In genomic region chr22:46929046-46929688, GRCh38 we compare ENCODE assay signal across 19 cellular contexts.
DNase-seq lines count a peak whose midpoint lies in the region; ATAC-seq, FAIRE-seq and TF ChIP-seq lines count a peak whose summit lies in the region.
"Had no signal": no experiment of that assay in that cellular context is flagged by ENCODE, and none has a peak within 500 bp of the region (broad histone marks: within the 10 kb centered on the region; RNA-seq: fewer than 3 reads in every experiment).

No MANE protein-coding gene starts in this region.

- intact Hi-C loops in testis (cut with DNase I; ENCODE audit: low total_unique reads), result no loop called here

- H3K4me1 ChIP-seq in astrocyte (ENCODE audit: insufficient read depth, low read length) (peaks cover 19% of the 10 kb centered on the region), testis (no peaks in the 10 kb centered on the region)

- FAIRE-seq in astrocyte (lab: Jason Lieb, UNC) (no peak), H54 (lab: Jason Lieb, UNC) (no peak)
- FAIRE-seq: GM12892 had no signal

- H3K9me3 ChIP-seq in astrocyte (ENCODE audit: insufficient read depth, low read depth, low read length), result no peaks in the 10 kb centered on the region
- no peaks in the 10 kb centered on the region for H3K9me3 ChIP-seq in testis
- H3K9me3 ChIP-seq: Caco-2, SK-N-SH had no signal

- no peak for ATAC-seq in GM21529 (IDR thresholded peaks at IDR 0.05; ENCODE audit: unreplicated experiment)

- no peak overlapping the region for H3K9ac ChIP-seq in astrocyte (ENCODE audit: low read length)
- H3K9ac ChIP-seq: SK-N-SH had no signal

- TF ChIP-seq CTCF in astrocyte (IDR thresholded peaks at IDR 0.05; ENCODE audit: insufficient read depth, low read depth, low read length), result no peak
- TF ChIP-seq CTCF in testis (IDR thresholded peaks at IDR 0.05), result no peak

- H2AFZ ChIP-seq in astrocyte (ENCODE audit: low read depth, low read length), result no peak overlapping the region
- H2AFZ ChIP-seq: PC-9 had no signal

- H3K4me3 ChIP-seq in astrocyte (ENCODE audit: insufficient read depth, low read depth, low read length) (no peak overlapping the region), testis (no peak overlapping the region)
- H3K4me3 ChIP-seq: PC-9 had no signal

- H3K36me3 Mint-ChIP-seq in astrocyte (ENCODE audit: low read depth, unreplicated experiment), result peaks cover 17% of the 10 kb centered on the region

- no peaks in the 10 kb centered on the region for H3K27me3 Mint-ChIP-seq in astrocyte (ENCODE audit: low read depth, unreplicated experiment)

- peak; percentile 18 for DNase-seq in NOMO-1 treated with DMSO at 0.1 percent for 48 hours (lab: John Stamatoyannopoulos, UW; ENCODE audit: unreplicated experiment)
- DNase-seq in NOMO-1 (lab: John Stamatoyannopoulos, UW; ENCODE audit: unreplicated experiment in 2 of 2), result no peak
- DNase-seq in astrocyte (ENCODE audit: low read depth), result peak; percentile 24
- DNase-seq in foreskin melanocyte, result peak; percentile 99
- no peak for DNase-seq in testis
- DNase-seq in H54 (ENCODE audit: insufficient read length, low spot score), result no peak
- DNase-seq in AG08396 (ENCODE audit: low spot score), result no peak
- DNase-seq: Caco-2, HFFc6, KBM-7, NCI-H1436 treated with DMSO at 0.1 percent for 48 hours, NCI-H2081, NCI-H526, PC-9, SK-N-SH had no signal

- H3K36me3 ChIP-seq in astrocyte (ENCODE audit: insufficient read depth, low read length) (no peaks in the 10 kb centered on the region), testis (ENCODE audit: low read depth, missing control alignments) (no peaks in the 10 kb centered on the region)

- H3K27ac Mint-ChIP-seq in astrocyte (ENCODE audit: unreplicated experiment), result no peak overlapping the region
- H3K27ac Mint-ChIP-seq: HFFc6 had no signal

- no peak overlapping the region for H3K4me2 ChIP-seq in astrocyte (ENCODE audit: low read length)
- H3K4me2 ChIP-seq: PC-9, SK-N-SH had no signal

- no peak overlapping the region for H3K4me3 Mint-ChIP-seq in astrocyte (ENCODE audit: unreplicated experiment)
- H3K4me3 Mint-ChIP-seq: HFFc6 had no signal

- no peaks in the 10 kb centered on the region for H3K79me2 ChIP-seq in astrocyte (ENCODE audit: insufficient read depth, low read length)

- H3K27ac ChIP-seq in astrocyte (ENCODE audit: low read depth, low read length), result no peak overlapping the region
- no peak overlapping the region for H3K27ac ChIP-seq in testis
- H3K27ac ChIP-seq: 22Rv1, C4-2B, PC-9 had no signal

- H3K9me3 Mint-ChIP-seq in astrocyte (ENCODE audit: unreplicated experiment), result no peaks in the 10 kb centered on the region
- H3K9me3 Mint-ChIP-seq: HFFc6 had no signal

- no peaks in the 10 kb centered on the region for H4K20me1 ChIP-seq in astrocyte (ENCODE audit: insufficient read depth, low read length)

- H3K4me1 Mint-ChIP-seq in astrocyte (ENCODE audit: low read depth, unreplicated experiment), result peaks cover 27% of the 10 kb centered on the region

- WGBS in testis, 2 donors, result 79 to 87% methylated on average over 7 of the region's 7 CpGs

- H3K27me3 ChIP-seq in astrocyte (ENCODE audit: insufficient read depth, low read length), result no peaks in the 10 kb centered on the region
- H3K27me3 ChIP-seq in testis, result no peaks in the 10 kb centered on the region

- TF ChIP-seq POLR2A in testis (IDR thresholded peaks at IDR 0.05), result no peak
- no peak for TF ChIP-seq POLR2A in H54 (IDR thresholded peaks at IDR 0.05; ENCODE audit: low read depth, low read length)

Comparison
In these comparisons a context has a peak if more than half of its experiments do, and no peak if none do; other contexts are left out.
1. DNase-seq: peak in NOMO-1 treated with DMSO at 0.1 percent for 48 hours (single experiment), astrocyte (single experiment) and foreskin melanocyte (single experiment); none in NOMO-1 (0 of 2), testis (single experiment), H54 (single experiment) and AG08396 (single experiment).